In the genomic region with DNA sequence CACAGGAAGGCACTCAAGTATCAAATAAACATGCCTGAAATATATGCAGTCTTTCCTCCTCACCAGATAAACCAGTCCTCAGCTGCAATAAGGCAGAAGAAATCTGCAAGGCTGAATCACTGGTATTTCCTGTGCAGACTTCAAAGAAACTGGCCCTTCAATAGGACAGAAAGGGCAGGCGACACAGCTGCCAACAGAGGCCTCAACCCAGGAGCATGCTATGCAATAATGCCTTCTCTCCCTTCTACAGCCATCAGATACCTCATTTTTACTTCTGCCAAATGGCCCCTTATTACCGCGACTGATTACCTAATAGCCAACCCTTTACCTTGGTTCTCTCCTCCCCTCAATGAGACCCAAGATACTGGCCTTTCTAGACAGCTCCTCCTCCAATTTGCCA, we compare ENCODE assay signal across 9 cellular contexts. TPM values are rescaled to one million over a fixed set of nuclear protein-coding genes. Genes with fewer than 3 reads are reported as not detected.
DNase-seq lines count a peak whose midpoint lies in the region; ATAC-seq and TF ChIP-seq lines count a peak whose summit lies in the region.
"Had no signal": no experiment of that assay in that cellular context is flagged by ENCODE, and none has a peak within 500 bp of the region (broad histone marks: within the 10 kb centered on the region; RNA-seq: fewer than 3 reads in every experiment).

No MANE protein-coding gene starts in this region.

- TF ChIP-seq CTCF in chondrocyte (IDR thresholded peaks at IDR 0.05): no peak
- no peak for TF ChIP-seq CTCF in nephron (IDR thresholded peaks at IDR 0.05; ENCODE audit: unreplicated experiment in 3 of 3)

- peak overlapping the region; percentile 29 for H3K4me3 ChIP-seq in CD4-positive, CD25-positive, alpha-beta regulatory T cell (ENCODE audit: low read depth, low read length)

- peaks cover 31% of the 10 kb centered on the region for H3K36me3 Mint-ChIP-seq in CD4-positive, CD25-positive, alpha-beta regulatory T cell
- H3K36me3 Mint-ChIP-seq in chondrocyte (ENCODE audit: low read depth): peaks cover 1% of the 10 kb centered on the region
- peaks cover 22% of the 10 kb centered on the region for H3K36me3 Mint-ChIP-seq in nephron (ENCODE audit: low read depth)

- no peaks in the 10 kb centered on the region for H3K27me3 ChIP-seq in CD4-positive, CD25-positive, alpha-beta regulatory T cell (ENCODE audit: control insufficient read depth, insufficient read depth, low read length)

- peak overlapping the region in 1 of 4 donors; percentile 40 for H3K4me3 Mint-ChIP-seq in CD4-positive, CD25-positive, alpha-beta regulatory T cell
- peak overlapping the region; percentile 1 for H3K4me3 Mint-ChIP-seq in chondrocyte (ENCODE audit: unreplicated experiment)
- H3K4me3 Mint-ChIP-seq in nephron: no peak overlapping the region

- peaks cover 31 to 69% (median 53%) of the 10 kb centered on the region in 4 donors for H3K4me1 Mint-ChIP-seq in CD4-positive, CD25-positive, alpha-beta regulatory T cell
- H3K4me1 Mint-ChIP-seq in chondrocyte (ENCODE audit: low read depth): peaks cover 47% of the 10 kb centered on the region
- H3K4me1 Mint-ChIP-seq in nephron: peaks cover 43% of the 10 kb centered on the region

- peak in 1 of 3 donors; percentile 55 for DNase-seq in CD4-positive, CD25-positive, alpha-beta regulatory T cell
- DNase-seq in M059J (ENCODE audit: low read depth) (peak; percentile 93), chondrocyte (ENCODE audit: low spot score) (no peak)
- DNase-seq in stimulated activated CD4-positive, alpha-beta T cell treated with anti-CD3 and anti-CD28 coated beads, Interleukin-4, amount 100 ng/mL, for 24 hours: no peak
- no peak for DNase-seq in effector CD4-positive, alpha-beta T cell
- DNase-seq in stimulated activated CD4-positive, alpha-beta T cell treated with anti-CD3 and anti-CD28 coated beads, Interleukin-1b, Interleukin-23, amount 100 ng/mL, for 48 hours: no peak
- DNase-seq in stimulated activated CD4-positive, alpha-beta T cell treated with anti-CD3 and anti-CD28 coated beads, Interleukin-2, amount 100 ng/mL, for 24 hours: no peak
- DNase-seq: nucleus accumbens had no signal

- H3K9me3 Mint-ChIP-seq in CD4-positive, CD25-positive, alpha-beta regulatory T cell: no peaks in the 10 kb centered on the region
- H3K9me3 Mint-ChIP-seq in chondrocyte (ENCODE audit: low read depth): no peaks in the 10 kb centered on the region
- H3K9me3 Mint-ChIP-seq in nephron: no peaks in the 10 kb centered on the region

- ATAC-seq in CD4-positive, CD25-positive, alpha-beta regulatory T cell (ENCODE audit: low read depth in 2 of 2): peak; percentile 63 to 66

- H3K36me3 ChIP-seq in CD4-positive, CD25-positive, alpha-beta regulatory T cell (ENCODE audit: control insufficient read depth, insufficient read depth, low read length): no peaks in the 10 kb centered on the region

- peaks cover 9% of the 10 kb centered on the region for H3K4me1 ChIP-seq in CD4-positive, CD25-positive, alpha-beta regulatory T cell (ENCODE audit: control insufficient read depth, insufficient read depth, low read length, poor library complexity, severe bottlenecking)

- H3K27me3 Mint-ChIP-seq in CD4-positive, CD25-positive, alpha-beta regulatory T cell: peaks cover 4% of the 10 kb centered on the region
- H3K27me3 Mint-ChIP-seq in chondrocyte (ENCODE audit: low read depth) (no peaks in the 10 kb centered on the region), nephron (ENCODE audit: low read depth) (no peaks in the 10 kb centered on the region)

- no peaks in the 10 kb centered on the region for H3K9me3 ChIP-seq in CD4-positive, CD25-positive, alpha-beta regulatory T cell (ENCODE audit: control insufficient read depth in 2 of 2, low read length in 2 of 2)

- H3K27ac ChIP-seq in CD4-positive, CD25-positive, alpha-beta regulatory T cell (ENCODE audit: insufficient read depth, low read length, poor library complexity, severe bottlenecking): no peak overlapping the region

- peak overlapping the region; percentile 27 to 82 (median 41) for H3K27ac Mint-ChIP-seq in CD4-positive, CD25-positive, alpha-beta regulatory T cell
- peak overlapping the region; percentile 93 for H3K27ac Mint-ChIP-seq in chondrocyte (ENCODE audit: unreplicated experiment)
- H3K27ac Mint-ChIP-seq in nephron: peak overlapping the region; percentile 70 to 92 (median 89)

RNA-seq across cellular contexts. Expression of a gene that starts 8.0 kb away (rescaled TPM):
- 272 TPM for total RNA-seq in CD4-positive, CD25-positive, alpha-beta regulatory T cell
- 10 to 100 TPM; 14.0 to 27.2 (median 20.5) TPM for polyA plus RNA-seq in CD4-positive, CD25-positive, alpha-beta regulatory T cell
- total RNA-seq in M059J (2014; rRNA removed; shearing (Covaris generic)): 126 and 138 TPM in 2 replicates
- 112 to 133 TPM (median 119 TPM) in 3 replicates for total RNA-seq in chondrocyte

RNA-seq across cellular contexts. Expression of a gene that starts 8.3 kb away (rescaled TPM):
- 1.5 TPM for total RNA-seq in CD4-positive, CD25-positive, alpha-beta regulatory T cell
- 1 to 10 TPM; 2.8 to 9.4 (median 6.3) TPM for polyA plus RNA-seq in CD4-positive, CD25-positive, alpha-beta regulatory T cell
- 4.8 and 5.2 TPM in 2 replicates for total RNA-seq in M059J (2014; rRNA removed; shearing (Covaris generic))
- total RNA-seq in chondrocyte: 5.0 to 11.0 TPM (median 6.0 TPM) in 3 replicates

RNA-seq across cellular contexts. Expression of a gene that starts 30.7 kb away (rescaled TPM):
- 48.5 TPM for total RNA-seq in CD4-positive, CD25-positive, alpha-beta regulatory T cell
- 100 to 1,000 TPM in 3 of 4 donors, 10 to 100 TPM in 1; 69.2 to 116 (median 102) TPM for polyA plus RNA-seq in CD4-positive, CD25-positive, alpha-beta regulatory T cell
- 114 TPM in 2 replicates for total RNA-seq in M059J (2014; rRNA removed; shearing (Covaris generic))
- total RNA-seq in chondrocyte: 70.5 to 74.9 TPM (median 74.7 TPM) in 3 replicates

RNA-seq across cellular contexts. Expression of a gene that starts 33.4 kb away (rescaled TPM):
- not detected for total RNA-seq in CD4-positive, CD25-positive, alpha-beta regulatory T cell
- not detected for polyA plus RNA-seq in CD4-positive, CD25-positive, alpha-beta regulatory T cell
- total RNA-seq in M059J (2014; rRNA removed; shearing (Covaris generic)): not detected in 2 replicates
- total RNA-seq in chondrocyte: not detected in 3 replicates

RNA-seq across cellular contexts. Expression of a gene that starts 40.1 kb away (rescaled TPM):
- 46.3 TPM for total RNA-seq in CD4-positive, CD25-positive, alpha-beta regulatory T cell
- 100 to 1,000 TPM in 2 of 4 donors, 10 to 100 TPM in 2; 86.1 to 103 (median 98.4) TPM for polyA plus RNA-seq in CD4-positive, CD25-positive, alpha-beta regulatory T cell
- 36.3 and 40.1 TPM in 2 replicates for total RNA-seq in M059J (2014; rRNA removed; shearing (Covaris generic))
- 36.0 to 39.7 TPM (median 37.6 TPM) in 3 replicates for total RNA-seq in chondrocyte

Comparison
In these comparisons a context has a peak if more than half of its experiments do, and no peak if none do; other contexts are left out.
1. H3K27ac Mint-ChIP-seq: peak in every context shown above with its lines; median percentile 93 in chondrocyte; 89 in nephron; 41 in CD4-positive, CD25-positive, alpha-beta regulatory T cell.